Comparison of ENCODE assay signal across 1 cellular context in the genomic region with DNA sequence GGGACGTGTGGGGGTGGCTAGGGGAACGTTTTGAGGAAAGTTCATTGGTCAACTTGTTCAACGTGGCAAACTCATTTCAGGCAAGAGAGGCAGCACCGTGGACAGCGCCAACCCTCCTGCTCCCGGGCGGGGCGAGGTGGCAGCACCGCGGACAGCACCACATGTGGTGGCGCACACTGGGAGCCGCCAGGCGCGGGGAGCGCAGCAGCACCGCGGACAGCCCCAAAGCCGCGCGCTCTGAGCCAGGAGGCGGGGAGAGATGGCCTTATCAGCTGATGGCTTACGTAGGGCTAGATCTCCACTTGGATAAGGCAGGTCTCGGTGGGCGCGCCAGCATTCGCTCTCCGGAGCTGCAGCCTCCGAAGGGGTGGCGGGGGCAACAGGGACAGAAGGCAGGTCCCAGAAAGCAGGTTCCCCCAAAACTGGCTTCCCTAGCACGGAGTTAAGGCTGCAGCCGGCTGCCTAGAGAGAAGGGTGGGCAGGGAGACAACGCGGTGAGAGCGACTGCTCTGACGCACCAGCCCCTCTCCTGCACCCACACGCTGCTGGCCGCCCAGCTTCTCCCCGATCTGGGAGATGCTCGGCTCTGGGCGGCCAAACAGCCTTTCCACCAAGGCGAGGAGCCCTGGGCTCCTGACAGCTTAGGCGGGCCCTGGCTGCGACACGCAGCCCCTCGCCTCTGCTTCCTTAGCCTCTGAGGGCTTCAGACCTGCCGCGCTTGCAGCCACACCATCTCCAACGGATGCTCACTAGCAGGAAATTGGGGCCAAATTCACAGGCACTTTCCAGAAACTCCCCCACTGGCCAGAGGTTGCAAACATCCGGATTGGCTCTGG.
TF ChIP-seq lines count a peak whose summit lies in the region.

TSS of gene HTR5A (plus strand) at position 333 of the 836 bp plus-strand sequence. CDS start 576 bp downstream, outside the sequence.

TF ChIP-seq in K562, 482 proteins besides CTCF, POLR2A, EP300 and RAD21 (continued from another document):
- TF ChIP-seq MLX (CRISPR knock-in tag; conservative IDR thresholded peaks at IDR 0.05) = peak in 1 of 2 experiments; percentile 100; a peak in 2 of 4 replicates
- no peak for TF ChIP-seq ZNF551 (CRISPR knock-in tag; IDR thresholded peaks at IDR 0.05)
- TF ChIP-seq ETV6 (IDR thresholded peaks at IDR 0.05; ENCODE audit: borderline replicate concordance in 1 of 2, low read depth in 2 of 2, low read length in 1 of 2) = peak in 1 of 2 experiments; percentile 32; a peak in 1 of 4 replicates
- TF ChIP-seq ETV6 (CRISPR knock-in tag; IDR thresholded peaks at IDR 0.05; ENCODE audit: borderline replicate concordance) = peak; percentile 99
- TF ChIP-seq EHMT2 (IDR thresholded peaks at IDR 0.05) = peak; percentile 100
- peak; percentile 99 for TF ChIP-seq MXI1 (IDR thresholded peaks at IDR 0.05; ENCODE audit: low read depth, low read length)
- peak; percentile 97 for TF ChIP-seq SP1 (CRISPR knock-in tag; IDR thresholded peaks at IDR 0.05)
- TF ChIP-seq TSC22D4 (tag; IDR thresholded peaks at IDR 0.05) = no peak
- TF ChIP-seq ZNF766 (CRISPR knock-in tag; conservative IDR thresholded peaks at IDR 0.05) = peak; percentile 100
- TF ChIP-seq, protein P1, sequence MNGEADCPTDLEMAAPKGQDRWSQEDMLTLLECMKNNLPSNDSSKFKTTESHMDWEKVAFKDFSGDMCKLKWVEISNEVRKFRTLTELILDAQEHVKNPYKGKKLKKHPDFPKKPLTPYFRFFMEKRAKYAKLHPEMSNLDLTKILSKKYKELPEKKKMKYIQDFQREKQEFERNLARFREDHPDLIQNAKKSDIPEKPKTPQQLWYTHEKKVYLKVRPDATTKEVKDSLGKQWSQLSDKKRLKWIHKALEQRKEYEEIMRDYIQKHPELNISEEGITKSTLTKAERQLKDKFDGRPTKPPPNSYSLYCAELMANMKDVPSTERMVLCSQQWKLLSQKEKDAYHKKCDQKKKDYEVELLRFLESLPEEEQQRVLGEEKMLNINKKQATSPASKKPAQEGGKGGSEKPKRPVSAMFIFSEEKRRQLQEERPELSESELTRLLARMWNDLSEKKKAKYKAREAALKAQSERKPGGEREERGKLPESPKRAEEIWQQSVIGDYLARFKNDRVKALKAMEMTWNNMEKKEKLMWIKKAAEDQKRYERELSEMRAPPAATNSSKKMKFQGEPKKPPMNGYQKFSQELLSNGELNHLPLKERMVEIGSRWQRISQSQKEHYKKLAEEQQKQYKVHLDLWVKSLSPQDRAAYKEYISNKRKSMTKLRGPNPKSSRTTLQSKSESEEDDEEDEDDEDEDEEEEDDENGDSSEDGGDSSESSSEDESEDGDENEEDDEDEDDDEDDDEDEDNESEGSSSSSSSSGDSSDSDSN (IDR thresholded peaks at IDR 0.05; ENCODE audit: borderline replicate concordance in 1 of 2, low read depth in 2 of 2, low read length in 2 of 2) = peak in 1 of 2 experiments; percentile 89; a peak in 2 of 4 replicates
- peak; percentile 99 for TF ChIP-seq TFAP4 (CRISPR knock-in tag; IDR thresholded peaks at IDR 0.05; ENCODE audit: borderline replicate concordance)
- TF ChIP-seq, protein P2, sequence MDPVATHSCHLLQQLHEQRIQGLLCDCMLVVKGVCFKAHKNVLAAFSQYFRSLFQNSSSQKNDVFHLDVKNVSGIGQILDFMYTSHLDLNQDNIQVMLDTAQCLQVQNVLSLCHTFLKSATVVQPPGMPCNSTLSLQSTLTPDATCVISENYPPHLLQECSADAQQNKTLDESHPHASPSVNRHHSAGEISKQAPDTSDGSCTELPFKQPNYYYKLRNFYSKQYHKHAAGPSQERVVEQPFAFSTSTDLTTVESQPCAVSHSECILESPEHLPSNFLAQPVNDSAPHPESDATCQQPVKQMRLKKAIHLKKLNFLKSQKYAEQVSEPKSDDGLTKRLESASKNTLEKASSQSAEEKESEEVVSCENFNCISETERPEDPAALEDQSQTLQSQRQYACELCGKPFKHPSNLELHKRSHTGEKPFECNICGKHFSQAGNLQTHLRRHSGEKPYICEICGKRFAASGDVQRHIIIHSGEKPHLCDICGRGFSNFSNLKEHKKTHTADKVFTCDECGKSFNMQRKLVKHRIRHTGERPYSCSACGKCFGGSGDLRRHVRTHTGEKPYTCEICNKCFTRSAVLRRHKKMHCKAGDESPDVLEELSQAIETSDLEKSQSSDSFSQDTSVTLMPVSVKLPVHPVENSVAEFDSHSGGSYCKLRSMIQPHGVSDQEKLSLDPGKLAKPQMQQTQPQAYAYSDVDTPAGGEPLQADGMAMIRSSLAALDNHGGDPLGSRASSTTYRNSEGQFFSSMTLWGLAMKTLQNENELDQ (CRISPR knock-in tag; IDR thresholded peaks at IDR 0.05; ENCODE audit: borderline replicate concordance) = peak; percentile 100
- TF ChIP-seq, protein P3, sequence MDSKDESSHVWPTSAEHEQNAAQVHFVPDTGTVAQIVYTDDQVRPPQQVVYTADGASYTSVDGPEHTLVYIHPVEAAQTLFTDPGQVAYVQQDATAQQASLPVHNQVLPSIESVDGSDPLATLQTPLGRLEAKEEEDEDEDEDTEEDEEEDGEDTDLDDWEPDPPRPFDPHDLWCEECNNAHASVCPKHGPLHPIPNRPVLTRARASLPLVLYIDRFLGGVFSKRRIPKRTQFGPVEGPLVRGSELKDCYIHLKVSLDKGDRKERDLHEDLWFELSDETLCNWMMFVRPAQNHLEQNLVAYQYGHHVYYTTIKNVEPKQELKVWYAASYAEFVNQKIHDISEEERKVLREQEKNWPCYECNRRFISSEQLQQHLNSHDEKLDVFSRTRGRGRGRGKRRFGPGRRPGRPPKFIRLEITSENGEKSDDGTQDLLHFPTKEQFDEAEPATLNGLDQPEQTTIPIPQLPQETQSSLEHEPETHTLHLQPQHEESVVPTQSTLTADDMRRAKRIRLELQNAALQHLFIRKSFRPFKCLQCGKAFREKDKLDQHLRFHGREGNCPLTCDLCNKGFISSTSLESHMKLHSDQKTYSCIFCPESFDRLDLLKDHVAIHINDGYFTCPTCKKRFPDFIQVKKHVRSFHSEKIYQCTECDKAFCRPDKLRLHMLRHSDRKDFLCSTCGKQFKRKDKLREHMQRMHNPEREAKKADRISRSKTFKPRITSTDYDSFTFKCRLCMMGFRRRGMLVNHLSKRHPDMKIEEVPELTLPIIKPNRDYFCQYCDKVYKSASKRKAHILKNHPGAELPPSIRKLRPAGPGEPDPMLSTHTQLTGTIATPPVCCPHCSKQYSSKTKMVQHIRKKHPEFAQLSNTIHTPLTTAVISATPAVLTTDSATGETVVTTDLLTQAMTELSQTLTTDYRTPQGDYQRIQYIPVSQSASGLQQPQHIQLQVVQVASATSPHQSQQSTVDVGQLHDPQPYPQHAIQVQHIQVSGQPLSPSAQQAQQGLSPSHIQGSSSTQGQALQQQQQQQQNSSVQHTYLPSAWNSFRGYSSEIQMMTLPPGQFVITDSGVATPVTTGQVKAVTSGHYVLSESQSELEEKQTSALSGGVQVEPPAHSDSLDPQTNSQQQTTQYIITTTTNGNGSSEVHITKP (IDR thresholded peaks at IDR 0.05; ENCODE audit: partially characterized antibody) = peak; percentile 14
- peak; percentile 94 for TF ChIP-seq HOMEZ (CRISPR knock-in tag; IDR thresholded peaks at IDR 0.05)
- TF ChIP-seq ZNF146 (CRISPR knock-in tag; IDR thresholded peaks at IDR 0.05; ENCODE audit: unreplicated experiment) = peak; percentile 95
- TF ChIP-seq SAFB (IDR thresholded peaks at IDR 0.05; ENCODE audit: borderline replicate concordance, low read depth, low read length) = no peak
- TF ChIP-seq FOXP4 (CRISPR knock-in tag; IDR thresholded peaks at IDR 0.05; ENCODE audit: borderline replicate concordance) = peak; percentile 100
- TF ChIP-seq HNRNPL (IDR thresholded peaks at IDR 0.05; ENCODE audit: low read depth, low read length) = no peak
- TF ChIP-seq, protein P4, sequence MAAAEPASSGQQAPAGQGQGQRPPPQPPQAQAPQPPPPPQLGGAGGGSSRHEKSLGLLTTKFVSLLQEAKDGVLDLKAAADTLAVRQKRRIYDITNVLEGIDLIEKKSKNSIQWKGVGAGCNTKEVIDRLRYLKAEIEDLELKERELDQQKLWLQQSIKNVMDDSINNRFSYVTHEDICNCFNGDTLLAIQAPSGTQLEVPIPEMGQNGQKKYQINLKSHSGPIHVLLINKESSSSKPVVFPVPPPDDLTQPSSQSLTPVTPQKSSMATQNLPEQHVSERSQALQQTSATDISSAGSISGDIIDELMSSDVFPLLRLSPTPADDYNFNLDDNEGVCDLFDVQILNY (CRISPR knock-in tag; IDR thresholded peaks at IDR 0.05) = peak; percentile 100
- TF ChIP-seq ZC3H4 (CRISPR knock-in tag; IDR thresholded peaks at IDR 0.05; ENCODE audit: borderline replicate concordance) = peak; percentile 82; the same call in 1 of the 2 replicates
- peak; percentile 79; the same call in 1 of the 2 replicates for TF ChIP-seq ZNF174 (CRISPR knock-in tag; IDR thresholded peaks at IDR 0.05)
- TF ChIP-seq RFX7 (CRISPR knock-in tag; IDR thresholded peaks at IDR 0.05) = no peak
- no peak for TF ChIP-seq ZNF655 (CRISPR knock-in tag; IDR thresholded peaks at IDR 0.05)
- no peak for TF ChIP-seq PTTG1 (tag; IDR thresholded peaks at IDR 0.05; ENCODE audit: low read depth)
- TF ChIP-seq HSF4 (CRISPR knock-in tag; IDR thresholded peaks at IDR 0.05; ENCODE audit: borderline replicate concordance) = peak; percentile 92; the same call in 1 of the 2 replicates
- peak; percentile 89 for TF ChIP-seq ATF4 (CRISPR knock-in tag; IDR thresholded peaks at IDR 0.05)
- TF ChIP-seq NR1H2 (CRISPR knock-in tag; IDR thresholded peaks at IDR 0.05) = peak; percentile 100
